Comparison of ENCODE assay signal across 1 cellular context in genomic region chr16:30053376-30054015, GRCh38.
TF ChIP-seq lines count a peak whose summit lies in the region.

No MANE protein-coding gene starts in this region.

TF ChIP-seq in H1, 55 proteins besides CTCF, POLR2A, EP300 and RAD21:
- TF ChIP-seq HDAC2 (IDR thresholded peaks at IDR 0.05; ENCODE audit: borderline replicate concordance in 1 of 2, low read depth in 2 of 2, low read length in 2 of 2) (no peak), ZNF274 (IDR thresholded peaks at IDR 0.05; ENCODE audit: borderline replicate concordance, extremely low read depth, low read length) (no peak), NRF1 (IDR thresholded peaks at IDR 0.05; ENCODE audit: low read depth, low read length) (no peak), ASH2L (IDR thresholded peaks at IDR 0.05; ENCODE audit: low read length) (no peak), SRF (IDR thresholded peaks at IDR 0.05; ENCODE audit: low read depth, low read length) (no peak), PHF8 (conservative IDR thresholded peaks at IDR 0.05; ENCODE audit: low read depth, low read length) (no peak), RNF2 (IDR thresholded peaks at IDR 0.05; ENCODE audit: borderline replicate concordance, low read depth, low read length, missing control alignments, poor library complexity, severe bottlenecking) (no peak), KDM4A (IDR thresholded peaks at IDR 0.05; ENCODE audit: low read depth, low read length, severe bottlenecking) (no peak), CTBP2 (IDR thresholded peaks at IDR 0.05; ENCODE audit: borderline replicate concordance, insufficient read depth, insufficient read length, low read length) (no peak), JUN (IDR thresholded peaks at IDR 0.05; ENCODE audit: low read depth, low read length) (no peak), BCL11A (IDR thresholded peaks at IDR 0.05; ENCODE audit: low read depth in 2 of 2, low read length in 2 of 2) (no peak), SP4 (IDR thresholded peaks at IDR 0.05; ENCODE audit: low read length) (no peak), CBX5 (IDR thresholded peaks at IDR 0.05; ENCODE audit: low read depth, low read length) (no peak), KDM5A (IDR thresholded peaks at IDR 0.05; ENCODE audit: low read length) (no peak), JUND (IDR thresholded peaks at IDR 0.05; ENCODE audit: low read length) (no peak)
